8 cellular contexts compared by ENCODE assay signal in genomic region chr16:84816485-84816884, GRCh38.
"Had no signal": no experiment of that assay in that cellular context is flagged by ENCODE, and none has a peak within 500 bp of the region (broad histone marks: within the 10 kb centered on the region; RNA-seq: fewer than 3 reads in every experiment).

No MANE protein-coding gene starts in this region.

- DNase-seq: GM23248, GOT3, H7, IMR-90, KG1 had no signal

- H3K9me3 ChIP-seq: HAP-1 had no signal

- H3K4me3 ChIP-seq: GM23248, HAP-1, K562 had no signal

- ATAC-seq: HCT116, K562 had no signal

- H3K27ac ChIP-seq: GM23248 had no signal

- H3K36me3 ChIP-seq: HAP-1 had no signal

- H3K9ac ChIP-seq: GM23248 had no signal
